Comparison of ENCODE assay signal across 10 cellular contexts in the genomic region with DNA sequence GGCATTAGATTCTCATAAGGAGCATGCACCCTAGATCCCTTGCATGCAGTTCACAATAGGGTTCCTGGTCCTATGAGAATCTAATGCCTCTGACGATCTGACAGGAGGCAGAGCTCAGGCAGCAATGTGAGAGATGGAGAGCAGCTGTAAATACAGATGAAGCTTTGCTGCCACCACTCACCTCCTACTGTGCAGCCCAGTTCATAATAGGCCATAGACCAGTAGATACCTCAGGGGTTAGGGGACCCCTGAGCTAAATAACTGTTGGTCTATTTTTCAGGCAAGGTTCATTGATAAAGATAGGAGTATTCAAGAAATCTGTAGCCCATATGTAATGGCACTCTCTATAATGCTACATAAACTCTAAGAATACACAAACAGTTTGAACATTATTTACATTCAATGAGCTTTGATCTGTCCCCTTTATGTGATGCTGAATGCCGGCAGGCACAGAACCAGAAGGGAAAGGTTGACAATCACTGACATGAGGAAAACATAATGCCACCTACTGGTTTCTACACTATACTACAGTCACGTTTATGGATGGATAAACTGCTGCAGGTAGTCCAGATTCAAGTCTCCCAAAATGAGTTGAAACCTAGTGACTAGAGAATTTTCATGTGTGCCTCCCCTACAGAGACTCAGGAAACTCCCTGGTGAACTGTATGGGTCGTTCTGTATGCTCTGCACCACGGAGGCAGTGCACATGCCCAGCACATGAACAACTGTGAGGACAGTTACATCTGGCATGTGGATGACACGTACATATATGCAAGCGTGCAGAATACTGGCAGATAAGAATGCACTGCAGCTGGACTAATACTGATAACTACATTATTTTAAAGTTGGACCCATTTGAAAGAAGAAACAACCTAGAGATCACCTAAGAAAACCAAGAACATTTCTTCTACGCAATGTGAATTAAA.
DNase-seq lines count a peak whose midpoint lies in the region; ATAC-seq and TF ChIP-seq lines count a peak whose summit lies in the region.
"Had no signal": no experiment of that assay in that cellular context is flagged by ENCODE, and none has a peak within 500 bp of the region (broad histone marks: within the 10 kb centered on the region; RNA-seq: fewer than 3 reads in every experiment).

No MANE protein-coding gene starts in this region.

- H3K4me1 ChIP-seq in GM23338 (ENCODE audit: insufficient read depth): no peaks in the 10 kb centered on the region
- H3K4me1 ChIP-seq in KMS-11 (ENCODE audit: low read depth, poor library complexity, severe bottlenecking): no peaks in the 10 kb centered on the region

- no peak overlapping the region for H3K4me3 Mint-ChIP-seq in GM23338
- H3K4me3 Mint-ChIP-seq: activated naive CD4-positive, alpha-beta T cell treated with anti-CD3 and anti-CD28 coated beads, Interleukin-2, amount 50 U/mL, for 24 hours; CD8-positive, alpha-beta memory T cell had no signal

- peaks cover 5% of the 10 kb centered on the region; the same call in 1 of the 3 replicates for H3K4me1 Mint-ChIP-seq in GM23338
- H3K4me1 Mint-ChIP-seq: activated naive CD4-positive, alpha-beta T cell treated with anti-CD3 and anti-CD28 coated beads, Interleukin-2, amount 50 U/mL, for 24 hours; CD8-positive, alpha-beta memory T cell had no signal

- no peaks in the 10 kb centered on the region for H3K27me3 Mint-ChIP-seq in GM23338 (ENCODE audit: insufficient read depth, low read depth, poor library complexity)

- H3K36me3 Mint-ChIP-seq in GM23338 (ENCODE audit: low read depth): peaks cover 39% of the 10 kb centered on the region
- H3K36me3 Mint-ChIP-seq: activated naive CD4-positive, alpha-beta T cell treated with anti-CD3 and anti-CD28 coated beads, Interleukin-2, amount 50 U/mL, for 24 hours; CD8-positive, alpha-beta memory T cell had no signal

- no peaks in the 10 kb centered on the region for H4K20me1 ChIP-seq in GM23338 (replicated peaks; ENCODE audit: insufficient read depth)
- H4K20me1 ChIP-seq in KMS-11 (ENCODE audit: insufficient read depth): no peaks in the 10 kb centered on the region

- H3K4me2 ChIP-seq in GM23338: no peak overlapping the region
- H3K4me2 ChIP-seq in KMS-11: no peak overlapping the region

- TF ChIP-seq CTCF in GM23338 (conservative IDR thresholded peaks at IDR 0.05; ENCODE audit: low read depth in 2 of 2) (peak; percentile 54 to 58), KMS-11 (conservative IDR thresholded peaks at IDR 0.05; ENCODE audit: low read depth, low read length) (peak; percentile 78), fibroblast of the aortic adventitia (IDR thresholded peaks at IDR 0.05; ENCODE audit: insufficient read depth, low read length) (peak; percentile 63)

- peaks cover 13% of the 10 kb centered on the region; the same call in 1 of the 2 replicates for H3K36me3 ChIP-seq in GM23338 (ENCODE audit: insufficient read depth)
- peaks cover 3% of the 10 kb centered on the region; the same call in 1 of the 2 replicates for H3K36me3 ChIP-seq in KMS-11 (ENCODE audit: insufficient read depth)

- no peak overlapping the region for H2AFZ ChIP-seq in GM23338
- H2AFZ ChIP-seq in KMS-11 (ENCODE audit: low read depth): no peak overlapping the region

- peaks cover 10% of the 10 kb centered on the region; the same call in 2 of the 3 replicates for H3K9me3 Mint-ChIP-seq in GM23338
- H3K9me3 Mint-ChIP-seq: activated naive CD4-positive, alpha-beta T cell treated with anti-CD3 and anti-CD28 coated beads, Interleukin-2, amount 50 U/mL, for 24 hours had no signal

- peak; percentile 34 for DNase-seq in NCI-H2107 treated with DMSO at 0.1 percent for 48 hours (lab: John Stamatoyannopoulos, UW; ENCODE audit: unreplicated experiment)
- no peak for DNase-seq in NCI-H2107 (lab: John Stamatoyannopoulos, UW)
- peak; percentile 51 for DNase-seq in GM23338 (ENCODE audit: low spot score)
- DNase-seq in SHP77 treated with DMSO at 0.1 percent for 48 hours (lab: John Stamatoyannopoulos, UW): peak; percentile 11
- DNase-seq in fibroblast of the aortic adventitia (ENCODE audit: low read depth): peak; percentile 47
- no peak for DNase-seq in sciatic nerve (ENCODE audit: low spot score)
- no peak for DNase-seq in posterior vena cava (ENCODE audit: low spot score)

- H3K4me3 ChIP-seq in GM23338: no peak overlapping the region
- no peak overlapping the region for H3K4me3 ChIP-seq in KMS-11 (IDR thresholded peaks at IDR 0.05; ENCODE audit: insufficient read depth, low read depth, low read length)
- no peak overlapping the region for H3K4me3 ChIP-seq in fibroblast of the aortic adventitia (ENCODE audit: low read depth, low read length)

- H3K27ac Mint-ChIP-seq in GM23338: no peak overlapping the region
- H3K27ac Mint-ChIP-seq: activated naive CD4-positive, alpha-beta T cell treated with anti-CD3 and anti-CD28 coated beads, Interleukin-2, amount 50 U/mL, for 24 hours; CD8-positive, alpha-beta memory T cell had no signal

- no peak overlapping the region for H3K9ac ChIP-seq in KMS-11

- intact Hi-C loops in sciatic nerve (cut with DNase I): no loop called here
- intact Hi-C loops in posterior vena cava (cut with DNase I): no loop called here

- ATAC-seq in GM23338: peak; percentile 42; the same call in 2 of the 3 replicates
- peak; percentile 77 for ATAC-seq in sciatic nerve

- H3K79me2 ChIP-seq in GM23338 (replicated peaks; ENCODE audit: insufficient read depth) (no peaks in the 10 kb centered on the region), KMS-11 (ENCODE audit: insufficient read depth, low read depth) (no peaks in the 10 kb centered on the region)

- H3K27ac ChIP-seq in GM23338 (ENCODE audit: low read depth) (no peak overlapping the region), KMS-11 (no peak overlapping the region)

- H3K9me2 ChIP-seq in GM23338 (ENCODE audit: insufficient read depth): no peaks in the 10 kb centered on the region

- no peaks in the 10 kb centered on the region for H3K27me3 ChIP-seq in GM23338 (ENCODE audit: insufficient read depth)
- H3K27me3 ChIP-seq in KMS-11 (ENCODE audit: insufficient read depth, low read depth): no peaks in the 10 kb centered on the region

- H3F3A ChIP-seq in GM23338 (replicated peaks; ENCODE audit: low read depth): no peaks in the 10 kb centered on the region

TF ChIP-seq in GM23338, 12 proteins besides CTCF, POLR2A, EP300 and RAD21:
- TF ChIP-seq EZH2phosphoT487 (IDR thresholded peaks at IDR 0.05; ENCODE audit: unreplicated experiment) (no peak), NANOG (IDR thresholded peaks at IDR 0.05; ENCODE audit: borderline replicate concordance) (no peak)
- TF ChIP-seq, protein P1, sequence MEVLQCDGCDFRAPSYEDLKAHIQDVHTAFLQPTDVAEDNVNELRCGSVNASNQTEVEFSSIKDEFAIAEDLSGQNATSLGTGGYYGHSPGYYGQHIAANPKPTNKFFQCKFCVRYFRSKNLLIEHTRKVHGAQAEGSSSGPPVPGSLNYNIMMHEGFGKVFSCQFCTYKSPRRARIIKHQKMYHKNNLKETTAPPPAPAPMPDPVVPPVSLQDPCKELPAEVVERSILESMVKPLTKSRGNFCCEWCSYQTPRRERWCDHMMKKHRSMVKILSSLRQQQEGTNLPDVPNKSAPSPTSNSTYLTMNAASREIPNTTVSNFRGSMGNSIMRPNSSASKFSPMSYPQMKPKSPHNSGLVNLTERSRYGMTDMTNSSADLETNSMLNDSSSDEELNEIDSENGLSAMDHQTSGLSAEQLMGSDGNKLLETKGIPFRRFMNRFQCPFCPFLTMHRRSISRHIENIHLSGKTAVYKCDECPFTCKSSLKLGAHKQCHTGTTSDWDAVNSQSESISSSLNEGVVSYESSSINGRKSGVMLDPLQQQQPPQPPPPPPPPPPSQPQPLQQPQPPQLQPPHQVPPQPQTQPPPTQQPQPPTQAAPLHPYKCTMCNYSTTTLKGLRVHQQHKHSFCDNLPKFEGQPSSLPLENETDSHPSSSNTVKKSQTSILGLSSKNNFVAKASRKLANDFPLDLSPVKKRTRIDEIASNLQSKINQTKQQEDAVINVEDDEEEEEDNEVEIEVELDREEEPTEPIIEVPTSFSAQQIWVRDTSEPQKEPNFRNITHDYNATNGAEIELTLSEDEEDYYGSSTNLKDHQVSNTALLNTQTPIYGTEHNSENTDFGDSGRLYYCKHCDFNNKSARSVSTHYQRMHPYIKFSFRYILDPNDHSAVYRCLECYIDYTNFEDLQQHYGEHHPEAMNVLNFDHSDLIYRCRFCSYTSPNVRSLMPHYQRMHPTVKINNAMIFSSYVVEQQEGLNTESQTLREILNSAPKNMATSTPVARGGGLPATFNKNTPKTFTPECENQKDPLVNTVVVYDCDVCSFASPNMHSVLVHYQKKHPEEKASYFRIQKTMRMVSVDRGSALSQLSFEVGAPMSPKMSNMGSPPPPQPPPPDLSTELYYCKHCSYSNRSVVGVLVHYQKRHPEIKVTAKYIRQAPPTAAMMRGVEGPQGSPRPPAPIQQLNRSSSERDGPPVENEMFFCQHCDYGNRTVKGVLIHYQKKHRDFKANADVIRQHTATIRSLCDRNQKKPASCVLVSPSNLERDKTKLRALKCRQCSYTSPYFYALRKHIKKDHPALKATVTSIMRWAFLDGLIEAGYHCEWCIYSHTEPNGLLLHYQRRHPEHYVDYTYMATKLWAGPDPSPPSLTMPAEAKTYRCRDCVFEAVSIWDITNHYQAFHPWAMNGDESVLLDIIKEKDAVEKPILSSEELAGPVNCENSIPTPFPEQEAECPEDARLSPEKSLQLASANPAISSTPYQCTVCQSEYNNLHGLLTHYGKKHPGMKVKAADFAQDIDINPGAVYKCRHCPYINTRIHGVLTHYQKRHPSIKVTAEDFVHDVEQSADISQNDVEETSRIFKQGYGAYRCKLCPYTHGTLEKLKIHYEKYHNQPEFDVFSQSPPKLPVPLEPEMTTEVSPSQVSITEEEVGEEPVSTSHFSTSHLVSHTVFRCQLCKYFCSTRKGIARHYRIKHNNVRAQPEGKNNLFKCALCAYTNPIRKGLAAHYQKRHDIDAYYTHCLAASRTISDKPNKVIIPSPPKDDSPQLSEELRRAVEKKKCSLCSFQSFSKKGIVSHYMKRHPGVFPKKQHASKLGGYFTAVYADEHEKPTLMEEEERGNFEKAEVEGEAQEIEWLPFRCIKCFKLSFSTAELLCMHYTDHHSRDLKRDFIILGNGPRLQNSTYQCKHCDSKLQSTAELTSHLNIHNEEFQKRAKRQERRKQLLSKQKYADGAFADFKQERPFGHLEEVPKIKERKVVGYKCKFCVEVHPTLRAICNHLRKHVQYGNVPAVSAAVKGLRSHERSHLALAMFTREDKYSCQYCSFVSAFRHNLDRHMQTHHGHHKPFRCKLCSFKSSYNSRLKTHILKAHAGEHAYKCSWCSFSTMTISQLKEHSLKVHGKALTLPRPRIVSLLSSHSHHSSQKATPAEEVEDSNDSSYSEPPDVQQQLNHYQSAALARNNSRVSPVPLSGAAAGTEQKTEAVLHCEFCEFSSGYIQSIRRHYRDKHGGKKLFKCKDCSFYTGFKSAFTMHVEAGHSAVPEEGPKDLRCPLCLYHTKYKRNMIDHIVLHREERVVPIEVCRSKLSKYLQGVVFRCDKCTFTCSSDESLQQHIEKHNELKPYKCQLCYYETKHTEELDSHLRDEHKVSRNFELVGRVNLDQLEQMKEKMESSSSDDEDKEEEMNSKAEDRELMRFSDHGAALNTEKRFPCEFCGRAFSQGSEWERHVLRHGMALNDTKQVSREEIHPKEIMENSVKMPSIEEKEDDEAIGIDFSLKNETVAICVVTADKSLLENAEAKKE (CRISPR knock-in tag; IDR thresholded peaks at IDR 0.05): no peak

Comparison
In these comparisons a context has a peak if more than half of its experiments do, and no peak if none do; other contexts are left out.
1. DNase-seq: peak in NCI-H2107 treated with DMSO at 0.1 percent for 48 hours (single experiment), GM23338 (single experiment), SHP77 treated with DMSO at 0.1 percent for 48 hours (single experiment) and fibroblast of the aortic adventitia (single experiment); none in NCI-H2107 (single experiment), sciatic nerve (single experiment) and posterior vena cava (single experiment).
2. Peak in every context shown above with its lines, with median percentiles within 50 percentile points of each other: CTCF ChIP-seq.